In genomic region chr15:43285609-43286037, GRCh38 we compare ENCODE assay signal across 8 cellular contexts. TPM values are rescaled to one million over a fixed set of nuclear protein-coding genes. Genes with fewer than 3 reads are reported as not detected.
A peak's percentile ranks its signal among the peaks of the same experiment; 100 is the strongest.
DNase-seq lines count a peak whose midpoint lies in the region; ATAC-seq and TF ChIP-seq lines count a peak whose summit lies in the region.

No MANE protein-coding gene starts in this region.

- no peak overlapping the region for H3K4me3 Mint-ChIP-seq in glutamatergic neuron (ENCODE audit: unreplicated experiment)

- no peaks in the 10 kb centered on the region for H3K36me3 ChIP-seq in Karpas-422 (ENCODE audit: insufficient read depth, low read length)

- no peak overlapping the region for H3K9ac ChIP-seq in Karpas-422 (ENCODE audit: low read length)

- H3K9me2 ChIP-seq in Karpas-422 (replicated peaks; ENCODE audit: insufficient read depth, low read length) = no peaks in the 10 kb centered on the region

- H3K27ac ChIP-seq in Karpas-422 (ENCODE audit: low read length) = no peak overlapping the region

- peak; percentile 77 for TF ChIP-seq CTCF in glutamatergic neuron (IDR thresholded peaks at IDR 0.05; ENCODE audit: partially characterized antibody, unreplicated experiment)

- peaks cover 1% of the 10 kb centered on the region for H3K27me3 Mint-ChIP-seq in glutamatergic neuron (ENCODE audit: unreplicated experiment)

- no peaks in the 10 kb centered on the region for H3K27me3 ChIP-seq in Karpas-422 (ENCODE audit: low read length)

- no peaks in the 10 kb centered on the region for H3K36me3 Mint-ChIP-seq in glutamatergic neuron (ENCODE audit: unreplicated experiment)

- no peaks in the 10 kb centered on the region for H4K20me1 ChIP-seq in Karpas-422 (ENCODE audit: insufficient read depth, low read depth, low read length)

- ATAC-seq in GM18517 (IDR thresholded peaks at IDR 0.05; ENCODE audit: unreplicated experiment) (no peak), HG03280 (IDR thresholded peaks at IDR 0.05; ENCODE audit: unreplicated experiment) (no peak)

- H2AFZ ChIP-seq in Karpas-422 (ENCODE audit: low read length) = no peak overlapping the region

- H3K4me1 Mint-ChIP-seq in glutamatergic neuron (ENCODE audit: low read depth, unreplicated experiment) = no peaks in the 10 kb centered on the region

- H3K4me2 ChIP-seq in Karpas-422 (ENCODE audit: low read depth, low read length, poor library complexity, severe bottlenecking) = no peak overlapping the region

- no peaks in the 10 kb centered on the region for H3K79me2 ChIP-seq in Karpas-422 (ENCODE audit: low read length)

- no peak overlapping the region for H3K27ac Mint-ChIP-seq in glutamatergic neuron (ENCODE audit: unreplicated experiment)

- H3K9me3 Mint-ChIP-seq in glutamatergic neuron (ENCODE audit: unreplicated experiment) = peaks cover 6% of the 10 kb centered on the region

- H3K4me3 ChIP-seq in Karpas-422 (ENCODE audit: low read length) = no peak overlapping the region

- DNase-seq in DMS53 treated with DMSO at 0.1 percent for 48 hours (lab: John Stamatoyannopoulos, UW; ENCODE audit: unreplicated experiment) = peak; percentile 57
- DNase-seq in Karpas-422 = peak; percentile 90
- peak; percentile 73 for DNase-seq in RKO (ENCODE audit: low spot score)
- DNase-seq in activated naive CD4-positive, alpha-beta T cell treated with Interleukin-2 at 50 U/mL for 16 hours = peak; percentile 42
- peak; percentile 37 for DNase-seq in glutamatergic neuron
- DNase-seq in putamen (ENCODE audit: low spot score) = peak; percentile 39

- H3K9me3 ChIP-seq in Karpas-422 (ENCODE audit: low read length) = no peaks in the 10 kb centered on the region

- no peaks in the 10 kb centered on the region for H3K4me1 ChIP-seq in Karpas-422 (ENCODE audit: low read length)

RNA-seq across cellular contexts. Expression of gene TGM7, which starts 16.4 kb away (rescaled TPM):
- total RNA-seq in Karpas-422 (2014; rRNA removed; shearing (Covaris generic); ENCODE audit: low replicate concordance) = not detected in 2 replicates
- not detected for total RNA-seq in glutamatergic neuron (ENCODE audit: unreplicated experiment)

RNA-seq across cellular contexts. Expression of gene TGM5, which starts 18.9 kb away (rescaled TPM):
- not detected in 2 replicates for total RNA-seq in Karpas-422 (2014; rRNA removed; shearing (Covaris generic); ENCODE audit: low replicate concordance)
- total RNA-seq in glutamatergic neuron (ENCODE audit: unreplicated experiment) = not detected

RNA-seq across cellular contexts. Expression of gene LCMT2, which starts 44.8 kb away (rescaled TPM):
- 10.0 and 11.1 TPM in 2 replicates for total RNA-seq in Karpas-422 (2014; rRNA removed; shearing (Covaris generic); ENCODE audit: low replicate concordance)
- total RNA-seq in glutamatergic neuron (ENCODE audit: unreplicated experiment) = 8.0 TPM

Comparison
In these comparisons a context has a peak if more than half of its experiments do, and no peak if none do; other contexts are left out.
1. DNase-seq: peak in every context shown above with its lines; median percentile 90 in Karpas-422; 73 in RKO; 57 in DMS53 treated with DMSO at 0.1 percent for 48 hours; 42 in activated naive CD4-positive, alpha-beta T cell treated with Interleukin-2 at 50 U/mL for 16 hours; 39 in putamen; 37 in glutamatergic neuron.